9 cellular contexts compared by ENCODE assay signal in genomic region chr22:31036671-31037550, GRCh38. TPM values are rescaled to one million over a fixed set of nuclear protein-coding genes. Genes with fewer than 3 reads are reported as not detected.
A peak's percentile ranks its signal among the peaks of the same experiment; 100 is the strongest.
DNase-seq lines count a peak whose midpoint lies in the region; ATAC-seq and TF ChIP-seq lines count a peak whose summit lies in the region.
"Had no signal": no experiment of that assay in that cellular context is flagged by ENCODE, and none has a peak within 500 bp of the region (broad histone marks: within the 10 kb centered on the region; RNA-seq: fewer than 3 reads in every experiment).

No MANE protein-coding gene starts in this region.

- peaks cover 2 to 9% of the 10 kb centered on the region in 2 donors for H3K27me3 Mint-ChIP-seq in natural killer cell (ENCODE audit: low read depth in 2 of 2)

- H3K4me1 Mint-ChIP-seq in natural killer cell = no peaks in the 10 kb centered on the region

- H3K27me3 ChIP-seq in adipocyte (replicated peaks; ENCODE audit: control insufficient read depth, insufficient read depth, low read length) (no peaks in the 10 kb centered on the region), tibial artery (no peaks in the 10 kb centered on the region)

- H3K4me3 ChIP-seq in adipocyte (ENCODE audit: low read length) (peak overlapping the region; percentile 62), tibial artery (peak overlapping the region; percentile 25 to 30)

- H3K4me3 Mint-ChIP-seq in natural killer cell = no peak overlapping the region

- H3K27ac ChIP-seq in tibial artery = peak overlapping the region; percentile 79 to 80

- TF ChIP-seq CTCF in tibial artery (IDR thresholded peaks at IDR 0.05) (no peak), natural killer cell (IDR thresholded peaks at IDR 0.05) (no peak)

- H3K9me3 ChIP-seq in adipocyte (ENCODE audit: control insufficient read depth, low read length) (no peaks in the 10 kb centered on the region), tibial artery (no peaks in the 10 kb centered on the region)

- ATAC-seq in left ventricle myocardium superior = no peak
- ATAC-seq in natural killer cell = no peak
- no peak for ATAC-seq in HG03280 (IDR thresholded peaks at IDR 0.05; ENCODE audit: unreplicated experiment)

- DNase-seq in HT1080 (ENCODE audit: low read depth) (peak; percentile 53), adipocyte (ENCODE audit: low read depth) (peak; percentile 90), left ventricle myocardium superior (peak; percentile 34), tibial artery (peak; percentile 42 to 85), dermis blood vessel endothelial cell (no peak), COLO829 (ENCODE audit: low spot score) (no peak), natural killer cell (no peak)
- DNase-seq: activated effector memory CD4-positive, alpha-beta T cell treated with Interleukin-2 at 50 U/mL for 16 hours had no signal

- no peaks in the 10 kb centered on the region for H3K9me3 Mint-ChIP-seq in natural killer cell

- H3K4me1 ChIP-seq in adipocyte (ENCODE audit: control insufficient read depth, insufficient read depth, low read length) (peaks cover 30% of the 10 kb centered on the region), tibial artery (peaks cover 0 to 57% (median 42%) of the 10 kb centered on the region in 4 donors)

- H3K36me3 ChIP-seq in adipocyte (ENCODE audit: control insufficient read depth, insufficient read depth, low read length, severe bottlenecking) (no peaks in the 10 kb centered on the region), tibial artery (no peaks in the 10 kb centered on the region)

- H3K27ac Mint-ChIP-seq in natural killer cell = no peak overlapping the region

- peak overlapping the region; percentile 27 for H3K9ac ChIP-seq in adipocyte (ENCODE audit: low read length)

- intact Hi-C loops in left ventricle myocardium superior (cut with micrococcal nuclease) (no loop called here), tibial artery (cut with DNase I; ENCODE audit: low total_unique reads) (loop anchor here (5.0 kb wide), 2 partner anchors 45 to 70 kb away; partner anchors contain the start of genes MORC2, SMTN and TUG1), natural killer cell (cut with micrococcal nuclease) (no loop called here)

- no peaks in the 10 kb centered on the region for H3K36me3 Mint-ChIP-seq in natural killer cell

RNA-seq across cellular contexts. Expression of gene SMTN, which starts 44.2 kb away (rescaled TPM):
- 96.3 and 116 TPM in 2 replicates for total RNA-seq in HT1080 (2014; rRNA removed; shearing (Covaris generic))
- 91.7 and 101 TPM in 2 replicates for polyA plus RNA-seq in HT1080 (2015; cell fraction: cytosol; rRNA removed)
- 314 and 335 TPM in 2 replicates for polyA plus RNA-seq in HT1080 (2015; cell fraction: nucleus; rRNA removed)
- total RNA-seq in left ventricle myocardium superior (278 TPM), dermis blood vessel endothelial cell (269 and 319 TPM in 2 replicates), natural killer cell (1 to 10 TPM; 2.1 to 4.3 (median 3.6) TPM)

Comparison
In these comparisons a context has a peak if more than half of its experiments do, and no peak if none do; other contexts are left out.
1. DNase-seq: peak in HT1080 (single experiment), adipocyte (single experiment), left ventricle myocardium superior (single experiment) and tibial artery (2 of 2); none in dermis blood vessel endothelial cell (single experiment), COLO829 (single experiment) and natural killer cell (single experiment).
2. RNA of gene SMTN, which starts 44.2 kb away (total RNA-seq): 278 TPM in left ventricle myocardium superior (single experiment), 269 to 319 TPM in dermis blood vessel endothelial cell and 96.3 to 116 TPM in HT1080; 2.1 to 4.3 TPM in natural killer cell; every median in the first group is over 10 times any median in the second.